Comparison of ENCODE assay signal across 1 cellular context in the genomic region with DNA sequence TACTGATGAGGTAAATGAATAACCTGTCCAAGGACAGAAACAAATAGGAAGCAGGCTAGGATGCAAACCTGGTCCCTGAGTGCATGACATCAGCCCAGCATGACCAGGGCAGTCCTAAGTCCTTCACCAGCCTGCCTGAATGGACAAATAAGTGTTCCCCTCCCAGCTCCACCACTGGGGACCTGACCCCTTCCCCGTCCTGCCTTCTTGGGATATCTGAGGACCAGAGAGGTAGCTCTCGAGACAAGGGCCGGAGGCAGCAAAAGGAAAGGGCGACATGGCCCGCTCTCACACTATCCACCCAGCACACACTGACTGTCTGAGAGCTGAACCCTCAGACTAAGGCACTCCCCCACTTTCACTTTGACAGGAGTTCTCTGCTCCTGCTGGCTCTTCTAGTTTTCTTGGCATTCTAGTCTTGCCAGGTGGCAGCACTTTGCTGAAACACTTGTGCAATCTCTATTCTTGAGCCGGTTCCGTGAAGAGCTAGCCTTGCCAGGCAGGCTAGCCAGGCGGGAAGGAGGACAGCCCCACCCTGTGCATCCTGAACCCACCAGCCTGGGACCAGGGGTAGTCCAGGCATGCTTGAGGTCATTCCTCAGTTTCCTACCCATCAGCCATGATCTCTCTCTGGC.
TF ChIP-seq lines count a peak whose summit lies in the region.

No MANE protein-coding gene starts in this region.

TF ChIP-seq in HCT116, 20 proteins besides CTCF, POLR2A, EP300 and RAD21 (continued from another document):
- TF ChIP-seq TCF7L2 (IDR thresholded peaks at IDR 0.05; ENCODE audit: borderline replicate concordance, extremely low read depth, insufficient read depth, insufficient read length) (no peak), YY1 (IDR thresholded peaks at IDR 0.05; ENCODE audit: extremely low read depth, insufficient replicate concordance, low read depth, low read length) (no peak), POLR2AphosphoS5 (IDR thresholded peaks at IDR 0.05; ENCODE audit: low read depth, low read length) (no peak), CEBPB (IDR thresholded peaks at IDR 0.05; ENCODE audit: low read depth) (no peak)
TF ChIP-seq in HCT116: peak in this region for 0.
